ENCODE assay signal across 1 cellular context in genomic region chr12:19382563-19382962, GRCh38.
TF ChIP-seq lines count a peak whose summit lies in the region.

No MANE protein-coding gene starts in this region.

TF ChIP-seq in IMR-90, 13 proteins besides CTCF, POLR2A, EP300 and RAD21 (continued from another document):
- TF ChIP-seq NFE2L2 (IDR thresholded peaks at IDR 0.05; ENCODE audit: low read depth, low read length): no peak
- no peak for TF ChIP-seq RFX5 (IDR thresholded peaks at IDR 0.05; ENCODE audit: low read depth, low read length)
- no peak for TF ChIP-seq CEBPB (IDR thresholded peaks at IDR 0.05; ENCODE audit: low read depth, low read length)
- no peak for TF ChIP-seq CHD1 (IDR thresholded peaks at IDR 0.05; ENCODE audit: low read depth, low read length)
- no peak for TF ChIP-seq MXI1 (IDR thresholded peaks at IDR 0.05; ENCODE audit: borderline replicate concordance, low read depth, low read length)
- no peak for TF ChIP-seq MAFK (IDR thresholded peaks at IDR 0.05; ENCODE audit: low read depth, low read length)
